ENCODE assay signal across 15 cellular contexts in the genomic region with DNA sequence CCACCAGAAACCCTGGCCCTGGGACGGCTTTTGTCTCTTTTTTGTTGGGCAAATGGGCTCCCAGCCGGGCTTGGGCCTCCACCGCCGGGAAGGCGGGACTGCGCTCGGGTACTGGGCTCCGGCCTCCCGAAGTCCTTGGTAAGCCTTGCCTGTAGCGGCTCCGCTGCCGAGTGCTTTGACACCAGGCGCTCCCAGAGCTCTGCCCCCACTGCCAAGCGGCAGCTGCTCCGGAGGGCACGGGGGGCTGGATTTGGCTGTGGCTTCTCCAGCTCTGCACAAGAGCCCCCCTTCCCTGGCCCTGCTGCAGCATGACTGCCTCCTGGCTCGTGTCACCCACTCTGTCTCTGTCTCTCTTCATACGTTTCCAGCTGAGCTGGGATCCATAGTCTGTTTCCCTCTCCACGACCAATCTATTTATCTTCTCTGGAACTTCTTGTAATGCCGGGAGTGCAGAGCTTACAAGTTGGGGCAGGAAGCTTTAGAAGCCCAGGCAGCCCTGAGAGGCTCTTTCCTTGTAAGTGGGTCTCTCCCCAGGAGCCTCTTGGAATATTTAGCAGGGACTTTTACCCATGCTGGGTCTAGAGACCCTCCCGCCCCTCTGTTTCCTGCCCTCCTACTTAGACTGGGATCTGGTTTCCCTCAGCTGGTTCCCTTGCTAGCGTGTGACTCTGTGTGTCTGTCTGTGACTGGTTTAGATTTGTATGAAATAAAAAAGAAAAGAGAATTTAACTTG.
A peak's percentile ranks its signal among the peaks of the same experiment; 100 is the strongest.
DNase-seq lines count a peak whose midpoint lies in the region; ATAC-seq and TF ChIP-seq lines count a peak whose summit lies in the region.
"Had no signal": no experiment of that assay in that cellular context is flagged by ENCODE, and none has a peak within 500 bp of the region (broad histone marks: within the 10 kb centered on the region; RNA-seq: fewer than 3 reads in every experiment).

No MANE protein-coding gene starts in this region.

- H3K4me3 Mint-ChIP-seq in HFFc6 = no peak overlapping the region
- H3K4me3 Mint-ChIP-seq: CD4-positive, alpha-beta T cell; memory B cell; stimulated activated naive CD8-positive, alpha-beta T cell treated with anti-CD3 and anti-CD28 coated beads, Interleukin-15, Interleukin-2, amounts not matched to agents 100 ng/mL and 50 ng/mL, for 24 hours had no signal

- DNase-seq in HFFc6 = no peak
- DNase-seq in NCI-H446 treated with DMSO at 0.1 percent for 48 hours (lab: John Stamatoyannopoulos, UW) = peak; percentile 49
- peak in 1 of 2 donors; percentile 44 for DNase-seq in fibroblast of lung (ENCODE audit: low read depth in 2 of 2)
- no peak for DNase-seq in sigmoid colon
- DNase-seq in superior temporal gyrus (ENCODE audit: extremely low spot score) = no peak
- DNase-seq in stimulated activated naive CD8-positive, alpha-beta T cell treated with anti-CD3 and anti-CD28 coated beads, Interleukin-15, Interleukin-2, amounts not matched to agents 100 U/mL and 50 U/mL, for 24 hours = no peak
- DNase-seq: activated CD4-positive, alpha-beta T cell treated with anti-CD3 and anti-CD28 coated beads, Interleukin-2, amount 50 U/mL, for 1 hour; CD4-positive, alpha-beta T cell; GDM1; NCI-H146; stimulated activated CD4-positive, alpha-beta T cell treated with anti-CD3 and anti-CD28 coated beads, Interleukin-4, amount 100 ng/mL, for 24 hours had no signal

- H3K9ac ChIP-seq in fibroblast of lung (ENCODE audit: insufficient read depth, low read length) = no peak overlapping the region

- TF ChIP-seq CTCF in HFFc6 (IDR thresholded peaks at IDR 0.05) (no peak), fibroblast of lung (conservative IDR thresholded peaks at IDR 0.05 in 1 of 2, IDR thresholded peaks at IDR 0.05 in 1 of 2; ENCODE audit: low read depth in 1 of 2, low read length in 2 of 2) (no peak), sigmoid colon (IDR thresholded peaks at IDR 0.05) (no peak)

- H3K36me3 Mint-ChIP-seq in HFFc6 (ENCODE audit: low read depth) = peaks cover 5% of the 10 kb centered on the region; the same call in 1 of the 2 replicates
- H3K36me3 Mint-ChIP-seq: memory B cell had no signal

- peak overlapping the region; percentile 64 for H3K27ac Mint-ChIP-seq in HFFc6
- H3K27ac Mint-ChIP-seq: activated T-helper 2 cell treated with anti-CD3 and anti-CD28 coated beads, Interferon-gamma antibody, Interleukin-2, Interleukin-4, amounts not matched to agents 10 μg/mL and 5 μg/mL and 100 μg/mL, durations not matched to agents 14 hours and 24 hours and 36 hours; CD4-positive, alpha-beta T cell; memory B cell; stimulated activated naive CD8-positive, alpha-beta T cell treated with anti-CD3 and anti-CD28 coated beads, Interleukin-15, Interleukin-2, amounts not matched to agents 100 ng/mL and 50 ng/mL, for 24 hours had no signal

- H3K27me3 ChIP-seq in fibroblast of lung (ENCODE audit: control insufficient read depth, insufficient read depth, low read length) = no peaks in the 10 kb centered on the region
- no peaks in the 10 kb centered on the region for H3K27me3 ChIP-seq in sigmoid colon

- intact Hi-C loops in sigmoid colon (cut with DNase I) = no loop called here

- no peak overlapping the region for H2AFZ ChIP-seq in fibroblast of lung (ENCODE audit: low read length)

- no peaks in the 10 kb centered on the region for H3K36me3 ChIP-seq in fibroblast of lung (ENCODE audit: control insufficient read depth, insufficient read depth, low read length)
- H3K36me3 ChIP-seq in sigmoid colon = no peaks in the 10 kb centered on the region

- no peak for ATAC-seq in GM18520 (IDR thresholded peaks at IDR 0.05; ENCODE audit: unreplicated experiment)
- no peak for ATAC-seq in stimulated activated naive CD8-positive, alpha-beta T cell treated with anti-CD3 and anti-CD28 coated beads, Interleukin-15, Interleukin-2, amounts not matched to agents 100 U/mL and 50 U/mL, for 24 hours

- TF ChIP-seq POLR2A in sigmoid colon (IDR thresholded peaks at IDR 0.05) = no peak

- no peaks in the 10 kb centered on the region for H3K79me2 ChIP-seq in fibroblast of lung (ENCODE audit: control insufficient read depth, insufficient read depth, low read length)

- no peak overlapping the region for H3K27ac ChIP-seq in fibroblast of lung (ENCODE audit: insufficient read depth, low read length)
- peak overlapping the region; percentile 60 to 93 (median 81) for H3K27ac ChIP-seq in sigmoid colon

- no peak for TF ChIP-seq EP300 in sigmoid colon (IDR thresholded peaks at IDR 0.05)

- 78 to 85% methylated on average over 22 of the region's 22 CpGs for WGBS in sigmoid colon, 2 donors

- H4K20me1 ChIP-seq in fibroblast of lung (ENCODE audit: control insufficient read depth, extremely low read depth, insufficient read depth, low read length) = no peaks in the 10 kb centered on the region

- H3K9me3 ChIP-seq in fibroblast of lung (ENCODE audit: control insufficient read depth, insufficient read depth, low read depth, low read length) (no peaks in the 10 kb centered on the region), sigmoid colon (no peaks in the 10 kb centered on the region)

- no peak overlapping the region for H3K4me3 ChIP-seq in fibroblast of lung (replicated peaks in 1 of 4; ENCODE audit: control extremely low read depth in 1 of 4, insufficient read depth in 1 of 4, low read depth in 3 of 4, low read length in 4 of 4)
- peak overlapping the region in 2 of 4 donors; percentile 15 to 20 for H3K4me3 ChIP-seq in sigmoid colon

- H3K9me3 Mint-ChIP-seq in HFFc6 = no peaks in the 10 kb centered on the region
- H3K9me3 Mint-ChIP-seq: activated T-helper 2 cell treated with anti-CD3 and anti-CD28 coated beads, Interferon-gamma antibody, Interleukin-2, Interleukin-4, amounts not matched to agents 10 μg/mL and 5 μg/mL and 100 μg/mL, durations not matched to agents 14 hours and 24 hours and 36 hours; CD4-positive, alpha-beta T cell; memory B cell; stimulated activated naive CD8-positive, alpha-beta T cell treated with anti-CD3 and anti-CD28 coated beads, Interleukin-15, Interleukin-2, amounts not matched to agents 100 ng/mL and 50 ng/mL, for 24 hours had no signal

- H3K27me3 Mint-ChIP-seq in HFFc6 (ENCODE audit: insufficient read depth) = peaks cover 13% of the 10 kb centered on the region
- H3K27me3 Mint-ChIP-seq: stimulated activated naive CD8-positive, alpha-beta T cell treated with anti-CD3 and anti-CD28 coated beads, Interleukin-15, Interleukin-2, amounts not matched to agents 100 ng/mL and 50 ng/mL, for 24 hours had no signal

- peaks cover 15% of the 10 kb centered on the region for H3K4me1 ChIP-seq in fibroblast of lung (ENCODE audit: control insufficient read depth, extremely low read depth, insufficient read depth, low read length)
- H3K4me1 ChIP-seq in sigmoid colon = peaks cover 0 to 76% (median 46%) of the 10 kb centered on the region in 4 donors

- H3K4me1 Mint-ChIP-seq in HFFc6 (ENCODE audit: low read depth) = peaks cover 52% of the 10 kb centered on the region

- peak overlapping the region; percentile 8 for H3K4me2 ChIP-seq in fibroblast of lung (ENCODE audit: extremely low read depth, insufficient read depth, low read length)
